Comparison of ENCODE assay signal across 27 cellular contexts in the genomic region with DNA sequence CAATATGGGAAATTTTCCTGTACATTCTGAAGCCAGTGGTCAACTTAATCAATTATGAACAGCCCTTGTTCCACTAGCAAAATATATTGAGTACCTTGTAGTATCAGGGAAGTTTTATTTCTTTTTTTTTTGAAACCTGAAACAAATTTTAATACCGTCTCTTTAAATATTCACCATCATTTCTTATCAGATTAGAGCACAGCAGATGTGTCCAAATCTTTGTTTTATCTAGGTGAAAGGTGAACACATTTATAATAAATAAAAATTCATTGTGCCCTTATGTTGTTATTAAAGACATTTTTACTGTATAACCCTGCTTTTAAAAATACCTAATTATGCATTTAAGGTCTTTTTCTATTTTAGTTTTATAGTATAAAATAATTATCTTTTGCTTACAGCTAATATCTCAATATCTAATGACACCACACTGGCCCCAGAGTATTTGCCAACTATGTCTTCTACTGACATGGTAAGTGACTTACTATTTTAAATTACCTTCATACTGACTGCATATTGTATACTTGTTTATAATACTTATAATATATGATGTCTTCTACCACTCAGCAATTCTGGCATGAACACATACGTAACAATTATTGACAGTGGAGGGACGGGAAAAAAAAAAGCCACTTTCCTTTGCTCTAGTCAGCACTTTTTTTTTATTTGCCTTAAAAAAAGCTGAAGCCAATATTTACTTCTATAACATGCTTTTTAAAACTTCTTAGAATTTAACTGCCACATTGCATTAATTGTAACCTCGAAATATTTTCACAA.
DNase-seq lines count a peak whose midpoint lies in the region; ATAC-seq and TF ChIP-seq lines count a peak whose summit lies in the region.
"Had no signal": no experiment of that assay in that cellular context is flagged by ENCODE, and none has a peak within 500 bp of the region (broad histone marks: within the 10 kb centered on the region; RNA-seq: fewer than 3 reads in every experiment).

No MANE protein-coding gene starts in this region.

- H4K20me1 ChIP-seq in hepatocyte (ENCODE audit: insufficient read depth, poor library complexity, severe bottlenecking): no peaks in the 10 kb centered on the region

- no peaks in the 10 kb centered on the region for H3K9me2 ChIP-seq in hepatocyte (replicated peaks; ENCODE audit: insufficient read depth)

- DNase-seq in left ventricle myocardium superior: no peak
- DNase-seq in heart left ventricle: no peak
- DNase-seq in hepatocyte (ENCODE audit: low spot score): no peak
- DNase-seq in SKM-1 treated with dmso at 0.1 percent for 144 hours (lab: John Stamatoyannopoulos, UW; ENCODE audit: unreplicated experiment): no peak
- DNase-seq in occipital lobe (lab: John Stamatoyannopoulos, UW): no peak
- no peak for DNase-seq in effector CD8-positive, alpha-beta T cell (lab: John Stamatoyannopoulos, UW)
- DNase-seq: activated CD4-positive, alpha-beta T cell treated with anti-CD3 and anti-CD28 coated beads for 4 hours; activated naive CD4-positive, alpha-beta T cell treated with Interleukin-2 at 50 U/mL for 16 hours; activated T-cell treated with anti-CD3 and anti-CD28 coated beads, Interleukin-2, amount 50 U/mL, for 4 hours; BE2C; COR-L47; DMS79; esophagus squamous epithelium; GM23248; kidney glomerular epithelial cell; naive thymus-derived CD4-positive, alpha-beta T cell; NCI-H1092 treated with DMSO at 0.1 percent for 48 hours; NCI-H2029; NCI-H446; PC-9; spleen; stimulated activated CD4-positive, alpha-beta T cell treated with anti-CD3 and anti-CD28 coated beads, Interleukin-4, amount 100 ng/mL, for 24 hours; stimulated activated naive CD8-positive, alpha-beta T cell treated with anti-CD3 and anti-CD28 coated beads, Interleukin-15, Interleukin-2, amounts not matched to agents 100 U/mL and 50 U/mL, for 24 hours; transverse colon had no signal

- H2AFZ ChIP-seq in hepatocyte: peak overlapping the region; percentile 18
- H2AFZ ChIP-seq in neuron (ENCODE audit: low read depth, low read length): no peak overlapping the region
- H2AFZ ChIP-seq: GM23248 had no signal

- H3K27ac ChIP-seq in heart left ventricle: peak overlapping the region in 3 of 12 donors; percentile 0 to 14 (median 0)
- H3K27ac ChIP-seq in hepatocyte: no peak overlapping the region
- H3K27ac ChIP-seq: esophagus squamous epithelium, GM23248, PC-9, SJCRH30, transverse colon had no signal

- TF ChIP-seq CTCF in heart left ventricle (IDR thresholded peaks at IDR 0.05): no peak
- no peak for TF ChIP-seq CTCF in hepatocyte (IDR thresholded peaks at IDR 0.05; ENCODE audit: poor library complexity)

- no peaks in the 10 kb centered on the region for H3K9me3 ChIP-seq in heart left ventricle
- H3K9me3 ChIP-seq in hepatocyte (ENCODE audit: low read depth): no peaks in the 10 kb centered on the region
- H3K9me3 ChIP-seq in neuron (ENCODE audit: low read length): no peaks in the 10 kb centered on the region
- H3K9me3 ChIP-seq: BE2C, esophagus squamous epithelium, SJCRH30, spleen, transverse colon had no signal

- H3K27me3 ChIP-seq in heart left ventricle (no peaks in the 10 kb centered on the region), hepatocyte (no peaks in the 10 kb centered on the region), neuron (ENCODE audit: insufficient read depth, low read length) (no peaks in the 10 kb centered on the region)
- H3K27me3 ChIP-seq: BE2C, esophagus squamous epithelium, SJCRH30, spleen, transverse colon had no signal

- H3K4me1 ChIP-seq in heart left ventricle: peaks cover 0 to 12% (median 6%) of the 10 kb centered on the region in 12 donors
- H3K4me1 ChIP-seq in hepatocyte (ENCODE audit: insufficient read depth): no peaks in the 10 kb centered on the region
- H3K4me1 ChIP-seq in neuron (ENCODE audit: insufficient read depth, low read length): peaks cover 14% of the 10 kb centered on the region
- H3K4me1 ChIP-seq: BE2C, esophagus squamous epithelium, SJCRH30, spleen, transverse colon had no signal

- ATAC-seq in left ventricle myocardium superior (peak; percentile 37), heart left ventricle (no peak), GM21526 (IDR thresholded peaks at IDR 0.05; ENCODE audit: low FRiP score, unreplicated experiment) (no peak)
- ATAC-seq: activated T-cell treated with anti-CD3 and anti-CD28 coated beads, Interleukin-2, amount 50 U/mL, for 4 hours; naive thymus-derived CD4-positive, alpha-beta T cell; stimulated activated naive CD8-positive, alpha-beta T cell treated with anti-CD3 and anti-CD28 coated beads, Interleukin-15, Interleukin-2, amounts not matched to agents 100 U/mL and 50 U/mL, for 24 hours had no signal

- 50 to 68% (median 51%) methylated on average over 4 of the region's 4 CpGs for WGBS in heart left ventricle, 4 donors
- WGBS in hepatocyte (ENCODE audit: low lambda C conversion rate, missing lambda C conversion rate): 78% methylated on average over 4 of the region's 4 CpGs

- TF ChIP-seq POLR2A in heart left ventricle (IDR thresholded peaks at IDR 0.05): no peak

- intact Hi-C loops in left ventricle myocardium superior (cut with micrococcal nuclease) (no loop called here), heart left ventricle (cut with DNase I) (no loop called here)

- peak overlapping the region; percentile 35 for H3K4me2 ChIP-seq in hepatocyte
- H3K4me2 ChIP-seq: PC-9 had no signal

- H3K79me2 ChIP-seq in hepatocyte: no peaks in the 10 kb centered on the region

- H3K4me3 ChIP-seq in heart left ventricle (peak overlapping the region in 1 of 12 donors; percentile 8), hepatocyte (no peak overlapping the region), neuron (ENCODE audit: low read length) (peak overlapping the region; percentile 23)
- H3K4me3 ChIP-seq: esophagus squamous epithelium, GM23248, PC-9, SJCRH30, spleen, transverse colon had no signal

- H3K36me3 ChIP-seq in heart left ventricle (no peaks in the 10 kb centered on the region), hepatocyte (replicated peaks; ENCODE audit: insufficient read depth, low read depth) (no peaks in the 10 kb centered on the region), neuron (ENCODE audit: insufficient read depth, low read length) (no peaks in the 10 kb centered on the region)
- H3K36me3 ChIP-seq: BE2C, esophagus squamous epithelium, SJCRH30, spleen, transverse colon had no signal
